In the genomic region with DNA sequence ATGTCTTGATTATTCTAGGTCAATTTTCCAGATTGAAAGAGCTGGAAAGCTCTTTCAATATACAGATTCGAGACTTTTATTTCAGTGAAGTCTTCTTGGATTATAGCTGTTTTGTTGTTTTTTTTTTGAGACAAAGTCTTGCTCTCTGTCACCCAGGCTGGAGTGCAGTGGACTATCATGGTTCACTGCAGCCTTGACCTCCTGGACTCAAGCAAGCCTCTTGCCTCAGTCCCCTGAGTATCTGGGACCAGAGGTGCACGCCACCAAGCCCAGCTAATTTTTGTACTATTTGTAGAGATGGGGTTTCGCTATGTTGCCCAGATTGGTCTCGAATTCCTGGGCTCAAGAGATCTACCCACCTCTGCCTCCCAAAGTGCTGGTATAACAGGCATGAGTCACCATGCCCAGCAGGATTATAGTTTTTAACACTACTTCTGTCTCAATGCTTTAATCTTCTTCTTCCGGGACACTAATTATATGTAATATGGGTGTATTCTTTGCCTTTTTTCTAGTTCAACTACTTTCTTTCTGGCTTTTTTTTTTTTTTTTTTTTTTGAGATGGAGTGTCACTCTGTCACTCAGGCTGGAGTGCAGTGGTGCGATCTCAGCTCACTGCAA, we compare ENCODE assay signal across 1 cellular context.
TF ChIP-seq lines count a peak whose summit lies in the region.

No MANE protein-coding gene starts in this region.

TF ChIP-seq in HepG2, 621 proteins besides CTCF, POLR2A, EP300 and RAD21 (continued from another document):
- TF ChIP-seq, protein P1, sequence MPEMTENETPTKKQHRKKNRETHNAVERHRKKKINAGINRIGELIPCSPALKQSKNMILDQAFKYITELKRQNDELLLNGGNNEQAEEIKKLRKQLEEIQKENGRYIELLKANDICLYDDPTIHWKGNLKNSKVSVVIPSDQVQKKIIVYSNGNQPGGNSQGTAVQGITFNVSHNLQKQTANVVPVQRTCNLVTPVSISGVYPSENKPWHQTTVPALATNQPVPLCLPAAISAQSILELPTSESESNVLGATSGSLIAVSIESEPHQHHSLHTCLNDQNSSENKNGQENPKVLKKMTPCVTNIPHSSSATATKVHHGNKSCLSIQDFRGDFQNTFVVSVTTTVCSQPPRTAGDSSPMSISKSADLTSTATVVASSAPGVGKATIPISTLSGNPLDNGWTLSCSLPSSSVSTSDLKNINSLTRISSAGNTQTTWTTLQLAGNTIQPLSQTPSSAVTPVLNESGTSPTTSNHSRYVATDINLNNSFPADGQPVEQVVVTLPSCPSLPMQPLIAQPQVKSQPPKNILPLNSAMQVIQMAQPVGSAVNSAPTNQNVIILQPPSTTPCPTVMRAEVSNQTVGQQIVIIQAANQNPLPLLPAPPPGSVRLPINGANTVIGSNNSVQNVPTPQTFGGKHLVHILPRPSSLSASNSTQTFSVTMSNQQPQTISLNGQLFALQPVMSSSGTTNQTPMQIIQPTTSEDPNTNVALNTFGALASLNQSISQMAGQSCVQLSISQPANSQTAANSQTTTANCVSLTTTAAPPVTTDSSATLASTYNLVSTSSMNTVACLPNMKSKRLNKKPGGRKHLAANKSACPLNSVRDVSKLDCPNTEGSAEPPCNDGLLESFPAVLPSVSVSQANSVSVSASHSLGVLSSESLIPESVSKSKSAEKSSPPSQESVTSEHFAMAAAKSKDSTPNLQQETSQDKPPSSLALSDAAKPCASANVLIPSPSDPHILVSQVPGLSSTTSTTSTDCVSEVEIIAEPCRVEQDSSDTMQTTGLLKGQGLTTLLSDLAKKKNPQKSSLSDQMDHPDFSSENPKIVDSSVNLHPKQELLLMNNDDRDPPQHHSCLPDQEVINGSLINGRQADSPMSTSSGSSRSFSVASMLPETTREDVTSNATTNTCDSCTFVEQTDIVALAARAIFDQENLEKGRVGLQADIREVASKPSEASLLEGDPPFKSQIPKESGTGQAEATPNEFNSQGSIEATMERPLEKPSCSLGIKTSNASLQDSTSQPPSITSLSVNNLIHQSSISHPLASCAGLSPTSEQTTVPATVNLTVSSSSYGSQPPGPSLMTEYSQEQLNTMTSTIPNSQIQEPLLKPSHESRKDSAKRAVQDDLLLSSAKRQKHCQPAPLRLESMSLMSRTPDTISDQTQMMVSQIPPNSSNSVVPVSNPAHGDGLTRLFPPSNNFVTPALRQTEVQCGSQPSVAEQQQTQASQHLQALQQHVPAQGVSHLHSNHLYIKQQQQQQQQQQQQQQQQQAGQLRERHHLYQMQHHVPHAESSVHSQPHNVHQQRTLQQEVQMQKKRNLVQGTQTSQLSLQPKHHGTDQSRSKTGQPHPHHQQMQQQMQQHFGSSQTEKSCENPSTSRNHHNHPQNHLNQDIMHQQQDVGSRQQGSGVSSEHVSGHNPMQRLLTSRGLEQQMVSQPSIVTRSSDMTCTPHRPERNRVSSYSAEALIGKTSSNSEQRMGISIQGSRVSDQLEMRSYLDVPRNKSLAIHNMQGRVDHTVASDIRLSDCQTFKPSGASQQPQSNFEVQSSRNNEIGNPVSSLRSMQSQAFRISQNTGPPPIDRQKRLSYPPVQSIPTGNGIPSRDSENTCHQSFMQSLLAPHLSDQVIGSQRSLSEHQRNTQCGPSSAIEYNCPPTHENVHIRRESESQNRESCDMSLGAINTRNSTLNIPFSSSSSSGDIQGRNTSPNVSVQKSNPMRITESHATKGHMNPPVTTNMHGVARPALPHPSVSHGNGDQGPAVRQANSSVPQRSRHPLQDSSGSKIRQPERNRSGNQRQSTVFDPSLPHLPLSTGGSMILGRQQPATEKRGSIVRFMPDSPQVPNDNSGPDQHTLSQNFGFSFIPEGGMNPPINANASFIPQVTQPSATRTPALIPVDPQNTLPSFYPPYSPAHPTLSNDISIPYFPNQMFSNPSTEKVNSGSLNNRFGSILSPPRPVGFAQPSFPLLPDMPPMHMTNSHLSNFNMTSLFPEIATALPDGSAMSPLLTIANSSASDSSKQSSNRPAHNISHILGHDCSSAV (CRISPR knock-in tag; IDR thresholded peaks at IDR 0.05; ENCODE audit: borderline replicate concordance) = no peak
- TF ChIP-seq SALL1 (CRISPR knock-in tag; IDR thresholded peaks at IDR 0.05) = 0 out of 2 replicates have a peak, but pooled peaks have one; percentile 15
- no peak for TF ChIP-seq AGO1 (IDR thresholded peaks at IDR 0.05; ENCODE audit: low read depth, low read length, poor library complexity, severe bottlenecking)
- no peak for TF ChIP-seq ZNF547 (CRISPR knock-in tag; IDR thresholded peaks at IDR 0.05)
- no peak for TF ChIP-seq ZNF510 (CRISPR knock-in tag; IDR thresholded peaks at IDR 0.05; ENCODE audit: low read depth)
- no peak for TF ChIP-seq ZFX (CRISPR knock-in tag; IDR thresholded peaks at IDR 0.05; ENCODE audit: low read depth)
- TF ChIP-seq PCBP1 (IDR thresholded peaks at IDR 0.05; ENCODE audit: borderline replicate concordance, low read depth, low read length) = no peak
- TF ChIP-seq, protein P2, sequence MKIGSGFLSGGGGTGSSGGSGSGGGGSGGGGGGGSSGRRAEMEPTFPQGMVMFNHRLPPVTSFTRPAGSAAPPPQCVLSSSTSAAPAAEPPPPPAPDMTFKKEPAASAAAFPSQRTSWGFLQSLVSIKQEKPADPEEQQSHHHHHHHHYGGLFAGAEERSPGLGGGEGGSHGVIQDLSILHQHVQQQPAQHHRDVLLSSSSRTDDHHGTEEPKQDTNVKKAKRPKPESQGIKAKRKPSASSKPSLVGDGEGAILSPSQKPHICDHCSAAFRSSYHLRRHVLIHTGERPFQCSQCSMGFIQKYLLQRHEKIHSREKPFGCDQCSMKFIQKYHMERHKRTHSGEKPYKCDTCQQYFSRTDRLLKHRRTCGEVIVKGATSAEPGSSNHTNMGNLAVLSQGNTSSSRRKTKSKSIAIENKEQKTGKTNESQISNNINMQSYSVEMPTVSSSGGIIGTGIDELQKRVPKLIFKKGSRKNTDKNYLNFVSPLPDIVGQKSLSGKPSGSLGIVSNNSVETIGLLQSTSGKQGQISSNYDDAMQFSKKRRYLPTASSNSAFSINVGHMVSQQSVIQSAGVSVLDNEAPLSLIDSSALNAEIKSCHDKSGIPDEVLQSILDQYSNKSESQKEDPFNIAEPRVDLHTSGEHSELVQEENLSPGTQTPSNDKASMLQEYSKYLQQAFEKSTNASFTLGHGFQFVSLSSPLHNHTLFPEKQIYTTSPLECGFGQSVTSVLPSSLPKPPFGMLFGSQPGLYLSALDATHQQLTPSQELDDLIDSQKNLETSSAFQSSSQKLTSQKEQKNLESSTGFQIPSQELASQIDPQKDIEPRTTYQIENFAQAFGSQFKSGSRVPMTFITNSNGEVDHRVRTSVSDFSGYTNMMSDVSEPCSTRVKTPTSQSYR (CRISPR knock-in tag; IDR thresholded peaks at IDR 0.05; ENCODE audit: borderline replicate concordance) = no peak
